ENCODE assay signal across 8 cellular contexts in genomic region chr2:175575346-175576258, GRCh38.
DNase-seq lines count a peak whose midpoint lies in the region; ATAC-seq and TF ChIP-seq lines count a peak whose summit lies in the region.
"Had no signal": no experiment of that assay in that cellular context is flagged by ENCODE, and none has a peak within 500 bp of the region (broad histone marks: within the 10 kb centered on the region; RNA-seq: fewer than 3 reads in every experiment).

No MANE protein-coding gene starts in this region.

- no peaks in the 10 kb centered on the region for H3K9me3 ChIP-seq in hepatocyte (ENCODE audit: low read depth)
- H3K9me3 ChIP-seq: neutrophil had no signal

- ATAC-seq in GM18861 (IDR thresholded peaks at IDR 0.05; ENCODE audit: unreplicated experiment) (peak; percentile 95), GM21526 (IDR thresholded peaks at IDR 0.05; ENCODE audit: low FRiP score, unreplicated experiment) (peak; percentile 99), HG03432 (IDR thresholded peaks at IDR 0.05; ENCODE audit: unreplicated experiment) (peak; percentile 97)

- WGBS in hepatocyte (ENCODE audit: low lambda C conversion rate, missing lambda C conversion rate): 56% methylated on average over 12 of the region's 12 CpGs

- no peaks in the 10 kb centered on the region for H3K36me3 ChIP-seq in hepatocyte (replicated peaks; ENCODE audit: insufficient read depth, low read depth)
- H3K36me3 ChIP-seq: neutrophil had no signal

- no peaks in the 10 kb centered on the region for H3K79me2 ChIP-seq in hepatocyte

- TF ChIP-seq CTCF in hepatocyte (IDR thresholded peaks at IDR 0.05; ENCODE audit: poor library complexity): no peak

- H3K9me2 ChIP-seq in hepatocyte (replicated peaks; ENCODE audit: insufficient read depth): no peaks in the 10 kb centered on the region

- no peaks in the 10 kb centered on the region for H3K27me3 ChIP-seq in hepatocyte
- H3K27me3 ChIP-seq: neutrophil had no signal

- no peak overlapping the region for H3K4me3 ChIP-seq in hepatocyte

- no peak overlapping the region for H2AFZ ChIP-seq in hepatocyte

- no peak overlapping the region for H3K4me2 ChIP-seq in hepatocyte

- H4K20me1 ChIP-seq in hepatocyte (ENCODE audit: insufficient read depth, poor library complexity, severe bottlenecking): no peaks in the 10 kb centered on the region

- no peak overlapping the region for H3K27ac ChIP-seq in hepatocyte
- H3K27ac ChIP-seq: neutrophil had no signal

- peak; percentile 76 for DNase-seq in left kidney (ENCODE audit: low read depth, low spot score)
- no peak for DNase-seq in LoVo (ENCODE audit: low spot score)
- DNase-seq in hepatocyte (ENCODE audit: low spot score): no peak
- DNase-seq in NCI-H2171 treated with DMSO at 0.1 percent for 48 hours (lab: John Stamatoyannopoulos, UW): no peak

- peaks cover 2% of the 10 kb centered on the region for H3K4me1 ChIP-seq in hepatocyte (ENCODE audit: insufficient read depth)
